In the genomic region with DNA sequence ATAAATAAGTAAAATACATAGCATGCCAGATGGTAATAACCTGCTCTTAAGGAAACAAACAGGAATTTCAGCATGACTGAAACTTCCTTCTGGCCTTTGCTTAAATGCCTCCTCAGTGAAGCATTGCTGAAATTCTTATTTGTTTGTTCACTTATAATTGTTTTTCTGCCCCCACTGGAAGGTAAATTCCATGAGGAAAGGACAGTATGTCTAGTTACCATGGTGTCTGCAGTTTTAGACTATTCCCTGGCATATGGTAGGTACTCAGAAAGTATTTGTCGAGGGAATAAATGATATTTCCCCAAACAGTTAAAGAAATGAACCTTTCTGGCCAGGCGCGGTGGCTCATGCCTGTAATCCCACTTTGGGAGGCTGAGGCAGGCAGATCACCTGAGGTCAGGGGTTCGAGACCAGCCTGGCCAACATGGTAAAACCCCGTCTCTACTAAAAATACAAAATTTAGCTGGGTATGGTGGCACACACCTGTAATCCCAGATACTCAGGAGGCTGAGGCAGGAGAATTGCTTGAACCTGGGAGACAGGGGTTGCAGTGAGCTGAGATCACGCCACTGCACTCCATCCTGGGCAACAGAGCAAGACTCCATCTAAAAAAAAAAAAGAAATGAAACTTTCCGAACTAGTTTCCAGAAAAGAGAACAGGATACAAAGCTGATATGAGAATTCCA, we compare ENCODE assay signal across 12 cellular contexts. TPM values are rescaled to one million over a fixed set of nuclear protein-coding genes. Genes with fewer than 3 reads are reported as not detected.
"Had no signal": no experiment of that assay in that cellular context is flagged by ENCODE, and none has a peak within 500 bp of the region (broad histone marks: within the 10 kb centered on the region; RNA-seq: fewer than 3 reads in every experiment).

No MANE protein-coding gene starts in this region.

RNA-seq across cellular contexts. Expression of a gene that starts 11.5 kb away (rescaled TPM):
- total RNA-seq: epithelial cell of proximal tubule had no signal
- polyA plus RNA-seq: naive thymus-derived CD8-positive, alpha-beta T cell; neural cell had no signal

RNA-seq across cellular contexts. Expression of a gene that starts 20.6 kb away (rescaled TPM):
- total RNA-seq: chondrocyte; epithelial cell of proximal tubule; esophagus squamous epithelium; gastroesophageal sphincter; kidney epithelial cell; mucosa of descending colon; naive thymus-derived CD8-positive, alpha-beta T cell; osteoblast; right cardiac atrium; temporal lobe; transverse colon had no signal
- polyA plus RNA-seq: naive thymus-derived CD8-positive, alpha-beta T cell; neural cell; right cardiac atrium had no signal

RNA-seq across cellular contexts. Expression of a gene that starts 32.8 kb away (rescaled TPM):
- total RNA-seq: epithelial cell of proximal tubule, osteoblast had no signal
- polyA plus RNA-seq: neural cell had no signal
